27 cellular contexts compared by ENCODE assay signal in genomic region chr2:4914551-4914950, GRCh38.
DNase-seq lines count a peak whose midpoint lies in the region; ATAC-seq, FAIRE-seq and TF ChIP-seq lines count a peak whose summit lies in the region.
"Had no signal": no experiment of that assay in that cellular context is flagged by ENCODE, and none has a peak within 500 bp of the region (broad histone marks: within the 10 kb centered on the region; RNA-seq: fewer than 3 reads in every experiment).

No MANE protein-coding gene starts in this region.

- no peak for TF ChIP-seq CTCF in A549 (IDR thresholded peaks at IDR 0.05)
- TF ChIP-seq CTCF in PC-3 (conservative IDR thresholded peaks at IDR 0.05; ENCODE audit: low read depth, low read length) = no peak
- TF ChIP-seq CTCF in epithelial cell of esophagus (IDR thresholded peaks at IDR 0.05; ENCODE audit: insufficient read depth, low read depth, low read length, missing control alignments) = no peak
- TF ChIP-seq CTCF in GM20000 (IDR thresholded peaks at IDR 0.05; ENCODE audit: extremely low read depth, missing control alignments) = no peak

- H3K79me2 ChIP-seq in PC-3 (ENCODE audit: low read length) = no peaks in the 10 kb centered on the region
- no peaks in the 10 kb centered on the region for H3K79me2 ChIP-seq in mesendoderm (ENCODE audit: control insufficient read depth, insufficient read depth, low read length)
- H3K79me2 ChIP-seq: parathyroid adenoma had no signal

- no peaks in the 10 kb centered on the region for H3F3A ChIP-seq in PC-3 (ENCODE audit: low read length, unreplicated experiment)

- peaks cover 6% of the 10 kb centered on the region; the same call in 2 of the 3 replicates for H3K9me3 ChIP-seq in A549
- no peaks in the 10 kb centered on the region for H3K9me3 ChIP-seq in PC-3 (ENCODE audit: low read length)
- H3K9me3 ChIP-seq: thoracic aorta had no signal

- H3K79me1 ChIP-seq in mesendoderm (ENCODE audit: low read length) = no peaks in the 10 kb centered on the region

- no peak overlapping the region for H3K56ac ChIP-seq in mesendoderm (ENCODE audit: low read length)

- no peaks in the 10 kb centered on the region for H3K9me2 ChIP-seq in PC-3 (replicated peaks; ENCODE audit: low read length)

- 6% methylated on average over 4 of the region's 4 CpGs for WGBS in A549 (ENCODE audit: missing lambda C conversion rate)
- no CpG with 5 or more reads among the region's 4 CpGs for WGBS in mesendoderm (ENCODE audit: extremely low coverage, insufficient coverage, low lambda C conversion rate)

- no peak overlapping the region for H2BK120ac ChIP-seq in mesendoderm (ENCODE audit: low read depth, low read length)

- no peak overlapping the region for H2AK5ac ChIP-seq in mesendoderm (ENCODE audit: low read length)

- H3K27me3 ChIP-seq in PC-3 (ENCODE audit: low read length) = no peaks in the 10 kb centered on the region
- H3K27me3 ChIP-seq in mesendoderm (ENCODE audit: insufficient read depth, low read length, poor library complexity) = no peaks in the 10 kb centered on the region
- H3K27me3 ChIP-seq: SJSA1 had no signal

- ATAC-seq in A549 = no peak
- ATAC-seq in PC-3 = no peak
- ATAC-seq: K562; naive thymus-derived CD4-positive, alpha-beta T cell; stimulated activated memory B cell treated with anti-CD40 and anti-IgM and Interleukin-4, amounts not matched to agents 10 μg/mL and 1 μg/mL and 100 μg/mL, for 72 hours had no signal

- intact Hi-C loops in PC-3 (cut with micrococcal nuclease) = no loop called here

- CTCF ChIA-PET in A549 (lab: Yijun Ruan, JAX) = interaction anchor here (1.2 kb wide), 1 partner anchor 45 kb away, joined by 3 read pairs; no protein-coding TSS in a partner anchor
- CTCF ChIA-PET in PC-3 (lab: Charles Lee) = no interaction called here

- H4K8ac ChIP-seq in mesendoderm (ENCODE audit: low read depth, low read length) = no peak overlapping the region

- no TSS peak for BruUV-seq in PC-3 (replicated peaks; lab: Mats Ljungman, UMichigan)

- no peak overlapping the region for H4K5ac ChIP-seq in mesendoderm (ENCODE audit: low read length)

- H2AFZ ChIP-seq in PC-3 (ENCODE audit: low read length) = no peak overlapping the region
- H2AFZ ChIP-seq: parathyroid adenoma had no signal

- H3K27ac ChIP-seq in A549 = no peak overlapping the region
- no peak overlapping the region for H3K27ac ChIP-seq in PC-3 (ENCODE audit: low read length)
- no peak overlapping the region for H3K27ac ChIP-seq in mesendoderm (ENCODE audit: low read depth, low read length)
- H3K27ac ChIP-seq in caudate nucleus (ENCODE audit: low read depth, low read length) = no peak overlapping the region
- H3K27ac ChIP-seq: parathyroid adenoma, SJSA1, thoracic aorta had no signal

- no peaks in the 10 kb centered on the region for H4K20me1 ChIP-seq in PC-3 (ENCODE audit: low read length)

- no peak overlapping the region for H2BK15ac ChIP-seq in mesendoderm (replicated peaks; ENCODE audit: low read depth)

- no peak for TF ChIP-seq EP300 in A549 (IDR thresholded peaks at IDR 0.05)

- H3K4me3 ChIP-seq in A549 = no peak overlapping the region
- no peak overlapping the region for H3K4me3 ChIP-seq in PC-3 (ENCODE audit: low read length)
- H3K4me3 ChIP-seq in epithelial cell of esophagus (ENCODE audit: low read length) = no peak overlapping the region
- H3K4me3 ChIP-seq in mesendoderm (ENCODE audit: low read length) = no peak overlapping the region
- H3K4me3 ChIP-seq: K562, SJSA1, thoracic aorta had no signal

- POLR2A ChIA-PET in A549 (lab: Yijun Ruan, JAX) = no interaction called here
- POLR2A ChIA-PET in PC-3 (lab: Charles Lee; ENCODE audit: unreplicated experiment) = no interaction called here

- H3K4me2 ChIP-seq in A549 (no peak overlapping the region), PC-3 (ENCODE audit: low read length) (no peak overlapping the region), mesendoderm (ENCODE audit: low read length) (no peak overlapping the region)

- no peak overlapping the region for H2BK5ac ChIP-seq in mesendoderm (ENCODE audit: low read length)

- H3K9ac ChIP-seq in PC-3 (ENCODE audit: low read length) (no peak overlapping the region), mesendoderm (ENCODE audit: low read length) (no peak overlapping the region)
- H3K9ac ChIP-seq: parathyroid adenoma had no signal

- DNase-seq in A549 (ENCODE audit: low read depth in 1 of 2, low spot score in 1 of 2) = peak; percentile 7 to 41
- DNase-seq in PC-3 = peak; percentile 65
- DNase-seq in epithelial cell of esophagus (ENCODE audit: low read depth) = peak; percentile 91
- peak; percentile 12 for DNase-seq in mesendoderm
- no peak for DNase-seq in GM20000 (ENCODE audit: low spot score)
- DNase-seq in SKM-1 (lab: John Stamatoyannopoulos, UW; ENCODE audit: unreplicated experiment) = no peak
- no peak for DNase-seq in COLO829 (ENCODE audit: low spot score)
- no peak for DNase-seq in caudate nucleus (lab: John Stamatoyannopoulos, UW)
- DNase-seq: activated CD4-positive, alpha-beta memory T cell treated with anti-CD3 and anti-CD28 coated beads for 36 hours; activated T-cell treated with anti-CD3 and anti-CD28 coated beads for 4 hours; amygdala; DMS153; foreskin melanocyte; GF-D8; naive thymus-derived CD4-positive, alpha-beta T cell; NCI-H1694 treated with DMSO at 0.1 percent for 48 hours; NCI-H226; NCI-H82; OCI-M1; stimulated activated CD4-positive, alpha-beta T cell treated with anti-CD3 and anti-CD28 coated beads, Interleukin-1b, Interleukin-23, amount 100 ng/mL, for 48 hours; T-helper 2 cell had no signal

- no peak overlapping the region for H3K23ac ChIP-seq in mesendoderm (ENCODE audit: low read length)

- TF ChIP-seq POLR2A in A549 (IDR thresholded peaks at IDR 0.05; ENCODE audit: low read length) = no peak

- FAIRE-seq in A549 (lab: Jason Lieb, UNC) = no peak
- FAIRE-seq: colon, K562 had no signal

- H3K4me1 ChIP-seq in A549 (no peaks in the 10 kb centered on the region), PC-3 (ENCODE audit: insufficient read depth, low read length) (peaks cover 7% of the 10 kb centered on the region; the same call in 1 of the 2 replicates), mesendoderm (ENCODE audit: control insufficient read depth, low read depth, low read length) (no peaks in the 10 kb centered on the region)
- H3K4me1 ChIP-seq: parathyroid adenoma, SJSA1 had no signal

- H3K36me3 ChIP-seq in PC-3 (ENCODE audit: low read depth, low read length) (no peaks in the 10 kb centered on the region), mesendoderm (ENCODE audit: control insufficient read depth, insufficient read depth, low read length) (no peaks in the 10 kb centered on the region)
- H3K36me3 ChIP-seq: SJSA1, thoracic aorta had no signal

- H3K18ac ChIP-seq in mesendoderm (ENCODE audit: low read length) = no peak overlapping the region

- TF ChIP-seq RAD21 in A549 (conservative IDR thresholded peaks at IDR 0.05 in 1 of 2, IDR thresholded peaks at IDR 0.05 in 1 of 2) = no peak

- H3K4ac ChIP-seq in mesendoderm (ENCODE audit: low read depth, low read length) = no peak overlapping the region

TF ChIP-seq in A549, 52 proteins besides CTCF, POLR2A, EP300 and RAD21:
- peak in 1 of 2 experiments; percentile 41; a peak in 2 of 4 replicates for TF ChIP-seq CEBPB (IDR thresholded peaks at IDR 0.05)
- TF ChIP-seq JUNB (IDR thresholded peaks at IDR 0.05) = no peak

Comparison
In these comparisons a context has a peak if more than half of its experiments do, and no peak if none do; other contexts are left out.
1. DNase-seq: peak in A549 (2 of 2), PC-3 (single experiment), epithelial cell of esophagus (single experiment) and mesendoderm (single experiment); none in GM20000 (single experiment), SKM-1 (single experiment), COLO829 (single experiment) and caudate nucleus (0 of 61).